In the genomic region with DNA sequence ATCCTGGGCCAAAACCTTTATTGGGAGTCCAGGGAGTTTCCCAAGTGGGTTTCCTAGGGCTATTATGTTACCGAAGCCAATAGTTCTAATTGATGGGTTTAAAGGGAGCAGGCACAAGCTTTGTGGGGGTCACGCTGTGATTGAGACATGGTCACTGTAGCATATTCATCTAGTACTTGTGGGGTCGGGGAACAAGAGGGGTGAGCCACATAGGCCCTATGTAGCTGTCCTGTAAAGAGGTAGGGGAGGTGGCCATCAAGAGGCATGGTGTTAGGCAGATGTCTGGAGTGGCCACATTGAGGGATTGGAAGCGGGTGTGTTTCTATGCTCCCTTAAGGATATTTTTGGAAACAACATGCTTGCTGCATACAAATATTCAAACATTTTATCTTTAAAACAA, we compare ENCODE assay signal across 1 cellular context.
TF ChIP-seq lines count a peak whose summit lies in the region.

No MANE protein-coding gene starts in this region.

TF ChIP-seq in H1, 55 proteins besides CTCF, POLR2A, EP300 and RAD21:
- TF ChIP-seq SP2 (IDR thresholded peaks at IDR 0.05; ENCODE audit: low read length) (no peak), GTF2F1 (IDR thresholded peaks at IDR 0.05; ENCODE audit: borderline replicate concordance, low read depth, low read length) (no peak), SP4 (IDR thresholded peaks at IDR 0.05; ENCODE audit: low read length) (no peak), SUZ12 (IDR thresholded peaks at IDR 0.05; ENCODE audit: low read length) (no peak), KDM1A (IDR thresholded peaks at IDR 0.05; ENCODE audit: borderline replicate concordance, low read length) (no peak), ZNF274 (IDR thresholded peaks at IDR 0.05; ENCODE audit: borderline replicate concordance, extremely low read depth, low read length) (no peak), CREB1 (IDR thresholded peaks at IDR 0.05) (no peak), YY1 (IDR thresholded peaks at IDR 0.05; ENCODE audit: low read depth, low read length) (no peak), ASH2L (IDR thresholded peaks at IDR 0.05; ENCODE audit: low read length) (no peak)
- TF ChIP-seq, protein P1, sequence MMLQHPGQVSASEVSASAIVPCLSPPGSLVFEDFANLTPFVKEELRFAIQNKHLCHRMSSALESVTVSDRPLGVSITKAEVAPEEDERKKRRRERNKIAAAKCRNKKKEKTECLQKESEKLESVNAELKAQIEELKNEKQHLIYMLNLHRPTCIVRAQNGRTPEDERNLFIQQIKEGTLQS (IDR thresholded peaks at IDR 0.05; ENCODE audit: insufficient read depth, low read depth, low read length) = no peak
